ENCODE assay signal across 12 cellular contexts in genomic region chr2:88503359-88503662, GRCh38. TPM values are rescaled to one million over a fixed set of nuclear protein-coding genes. Genes with fewer than 3 reads are reported as not detected.
"Had no signal": no experiment of that assay in that cellular context is flagged by ENCODE, and none has a peak within 500 bp of the region (broad histone marks: within the 10 kb centered on the region; RNA-seq: fewer than 3 reads in every experiment).

No MANE protein-coding gene starts in this region.

RNA-seq across cellular contexts. Expression of gene FOXI3, which starts 50.8 kb away (rescaled TPM):
- total RNA-seq: activated CD4-positive, alpha-beta memory T cell treated with anti-CD3 and anti-CD28 coated beads, Interleukin-2, amount 10 ng/mL, durations not matched to agents 7 days and 5 days; activated CD4-positive, alpha-beta T cell treated with anti-CD3 and anti-CD28 coated beads for 36 hours; activated CD4-positive, alpha-beta T cell treated with anti-CD3 and anti-CD28 coated beads, Interleukin-2, amount 10 ng/mL, durations not matched to agents 7 days and 5 days; activated CD8-positive, alpha-beta memory T cell treated with anti-CD3 and anti-CD28 coated beads, Interleukin-2, amount 10 ng/mL, durations not matched to agents 7 days and 5 days; activated CD8-positive, alpha-beta T cell treated with anti-CD3 and anti-CD28 coated beads, Interleukin-2, amount 10 ng/mL, durations not matched to agents 7 days and 5 days; activated naive CD8-positive, alpha-beta T cell treated with anti-CD3 and anti-CD28 coated beads, Interleukin-2, amount 10 ng/mL, durations not matched to agents 7 days and 5 days; activated T-helper 2 cell treated with anti-CD3 and anti-CD28 coated beads, Interferon-gamma antibody, Interleukin-2, Interleukin-4, amounts not matched to agents 10 μg/mL and 5 μg/mL and 100 μg/mL, durations not matched to agents 14 hours and 24 hours and 36 hours; ascending aorta; bronchial epithelial cell; cardiac muscle cell; chondrocyte had no signal
- polyA plus RNA-seq: adipose tissue, cardiac muscle cell had no signal
